Comparison of ENCODE assay signal across 18 cellular contexts in genomic region chr10:19204239-19204917, GRCh38.
"Had no signal": no experiment of that assay in that cellular context is flagged by ENCODE, and none has a peak within 500 bp of the region (broad histone marks: within the 10 kb centered on the region; RNA-seq: fewer than 3 reads in every experiment).

No MANE protein-coding gene starts in this region.

- H3K27ac ChIP-seq: adrenal gland, ovary, sigmoid colon, spleen, stomach, testis had no signal

- H3K27me3 ChIP-seq: adrenal gland, ovary, sigmoid colon, spleen, stomach, testis had no signal

- ATAC-seq: activated CD8-positive, alpha-beta T cell treated with anti-CD3 and anti-CD28 coated beads for 36 hours; effector memory CD8-positive, alpha-beta T cell; left colon; naive thymus-derived CD4-positive, alpha-beta T cell; WTC11 had no signal

- DNase-seq: activated CD4-positive, alpha-beta T cell treated with anti-CD3 and anti-CD28 coated beads for 48 hours; activated CD8-positive, alpha-beta memory T cell treated with anti-CD3 and anti-CD28 coated beads, Interleukin-2, amount 50 U/mL, for 4 hours; activated CD8-positive, alpha-beta T cell treated with anti-CD3 and anti-CD28 coated beads for 36 hours; activated effector memory CD4-positive, alpha-beta T cell treated with anti-CD3 and anti-CD28 coated beads, Interleukin-2, amount 50 U/mL, for 16 hours; activated T-cell treated with anti-CD3 and anti-CD28 coated beads, Interleukin-2, amount 50 U/mL, for 48 hours; adrenal gland; effector memory CD8-positive, alpha-beta T cell; foreskin melanocyte; head of caudate nucleus; left colon; mammary epithelial cell; naive thymus-derived CD4-positive, alpha-beta T cell; ovary; sigmoid colon; spleen; stomach; testis had no signal

- H3K4me3 ChIP-seq: adrenal gland, ovary, sigmoid colon, spleen, stomach, testis had no signal

- H3K4me1 ChIP-seq: adrenal gland, sigmoid colon, spleen, stomach, testis had no signal

- H3K36me3 ChIP-seq: adrenal gland, ovary, sigmoid colon, spleen, stomach had no signal

- H3K9me3 ChIP-seq: adrenal gland, ovary, sigmoid colon, spleen, testis had no signal
